In the genomic region with DNA sequence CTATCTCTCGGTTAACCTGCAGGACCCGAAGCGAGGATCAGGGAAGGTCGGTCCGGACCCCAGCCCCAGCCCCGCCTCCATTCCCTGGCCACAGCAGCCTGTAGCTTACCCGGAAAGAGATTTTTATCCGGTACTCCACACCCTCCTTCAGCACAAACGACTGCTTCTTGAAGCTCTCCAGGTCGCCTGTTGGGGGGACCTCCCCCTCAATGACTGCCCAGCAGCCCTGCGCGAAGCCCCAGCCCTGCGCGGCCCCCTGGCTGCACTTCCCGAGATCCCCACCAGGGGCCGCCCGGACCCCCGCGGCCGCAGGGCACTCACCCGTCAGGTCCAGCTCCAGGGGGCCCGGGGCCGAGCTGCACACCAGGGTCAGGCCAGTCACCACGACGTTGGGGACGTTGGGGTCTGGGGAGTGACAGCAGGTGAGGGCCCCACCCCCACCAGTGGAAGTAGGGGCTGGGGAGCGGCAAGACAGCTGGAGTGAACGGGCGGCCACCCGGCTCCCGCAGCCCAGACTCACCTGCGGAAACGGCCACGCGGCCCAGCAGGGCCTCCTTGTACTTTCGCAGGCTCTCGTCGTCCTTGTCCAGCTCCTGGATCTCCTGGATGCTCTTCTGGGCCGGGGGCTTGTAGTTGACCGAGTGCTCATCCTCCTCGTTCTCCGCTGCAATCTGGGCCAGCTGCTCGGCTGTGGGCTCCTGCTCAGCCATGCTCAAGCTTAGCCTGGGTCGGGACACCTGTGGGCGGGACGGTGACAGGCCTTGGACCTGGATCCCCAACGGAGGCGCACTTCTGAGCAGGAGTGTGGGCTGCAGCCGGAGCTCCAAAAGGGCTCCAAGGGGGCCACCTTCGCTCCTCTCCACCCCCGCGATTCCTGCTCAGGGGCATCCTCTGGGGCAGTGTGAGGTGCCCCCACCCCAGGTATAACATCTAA, we compare ENCODE assay signal across 8 cellular contexts. TPM values are rescaled to one million over a fixed set of nuclear protein-coding genes. Genes with fewer than 3 reads are reported as not detected.
A peak's percentile ranks its signal among the peaks of the same experiment; 100 is the strongest.
DNase-seq lines count a peak whose midpoint lies in the region; ATAC-seq, FAIRE-seq and TF ChIP-seq lines count a peak whose summit lies in the region.

No MANE protein-coding gene starts in this region.

- H3K36me3 ChIP-seq in H7 (replicated peaks; ENCODE audit: control insufficient read depth, insufficient read depth, low read length) (peaks cover 11% of the 10 kb centered on the region), esophagus (ENCODE audit: control insufficient read depth in 2 of 2, insufficient read depth in 2 of 2, low read length in 1 of 2) (peaks cover 8 to 25% of the 10 kb centered on the region in 2 donors)

- 30 to 31% methylated on average over 51 to 52 of the region's 52 CpGs for WGBS in esophagus, 2 donors

- no peak for DNase-seq in AG09309 (ENCODE audit: low read depth)
- DNase-seq in H7: peak; percentile 95
- DNase-seq in activated CD4-positive, alpha-beta T cell treated with anti-CD3 and anti-CD28 coated beads for 48 hours: peak; percentile 61
- DNase-seq in H54 (ENCODE audit: insufficient read length, low spot score): no peak
- DNase-seq in central memory CD4-positive, alpha-beta T cell: no peak

- FAIRE-seq in H54 (lab: Jason Lieb, UNC): no peak

- TF ChIP-seq POLR2A in H54 (IDR thresholded peaks at IDR 0.05; ENCODE audit: low read depth, low read length): no peak; the same call in 1 of the 2 replicates

- no peaks in the 10 kb centered on the region for H3K9me3 Mint-ChIP-seq in nephron

- H3K4me3 ChIP-seq in AG09309 (ENCODE audit: control insufficient read depth, low read depth, low read length) (peak overlapping the region; percentile 75), H7 (ENCODE audit: insufficient read depth, low read depth, low read length) (peak overlapping the region; percentile 78), esophagus (ENCODE audit: low read depth in 1 of 2, low read length in 2 of 2) (peak overlapping the region; percentile 68 to 95)

- H3K9me3 ChIP-seq in esophagus (ENCODE audit: control insufficient read depth in 2 of 2, insufficient read depth in 1 of 2, low read depth in 1 of 2, low read length in 1 of 2): no peaks in the 10 kb centered on the region

- H3K4me1 ChIP-seq in esophagus (ENCODE audit: control insufficient read depth in 2 of 2, insufficient read depth in 2 of 2, low read length in 1 of 2): peaks cover 3 to 26% of the 10 kb centered on the region in 2 donors

- peaks cover 11% of the 10 kb centered on the region for H3K4me1 Mint-ChIP-seq in nephron

- TF ChIP-seq CTCF in AG09309 (IDR thresholded peaks at IDR 0.05; ENCODE audit: control insufficient read depth, insufficient read depth, low read depth, low read length, missing control alignments): peak; percentile 81
- peak; percentile 98 to 99 (median 98) for TF ChIP-seq CTCF in nephron (IDR thresholded peaks at IDR 0.05; ENCODE audit: unreplicated experiment in 3 of 3)

- peak overlapping the region; percentile 98 for H3K27ac ChIP-seq in esophagus (ENCODE audit: low read depth in 2 of 2, low read length in 1 of 2)

- H3K27me3 ChIP-seq in H7 (ENCODE audit: control insufficient read depth, insufficient read depth, low read length) (no peaks in the 10 kb centered on the region), esophagus (ENCODE audit: control insufficient read depth in 1 of 2, insufficient read depth in 2 of 2, low read length in 2 of 2) (no peaks in the 10 kb centered on the region)

- peaks cover 3% of the 10 kb centered on the region for H3K36me3 Mint-ChIP-seq in nephron (ENCODE audit: low read depth)

- peak overlapping the region; percentile 82 to 93 (median 91) for H3K4me3 Mint-ChIP-seq in nephron

- H3K27me3 Mint-ChIP-seq in nephron (ENCODE audit: low read depth): no peaks in the 10 kb centered on the region

- H3K27ac Mint-ChIP-seq in nephron: peak overlapping the region; percentile 87 to 94 (median 92)

- no peak for ATAC-seq in GM18870 (IDR thresholded peaks at IDR 0.05; ENCODE audit: unreplicated experiment)

RNA-seq across cellular contexts. Expression of a gene that starts 1.6 kb away (rescaled TPM):
- total RNA-seq in H7 (2014; rRNA removed; shearing (Covaris generic)): 127 and 158 TPM in 2 replicates
- 100 to 1,000 TPM; 201 to 209 TPM for polyA plus RNA-seq in esophagus

RNA-seq across cellular contexts. Expression of a gene that starts 9.2 kb away (rescaled TPM):
- total RNA-seq in H7 (2014; rRNA removed; shearing (Covaris generic)): 421 and 528 TPM in 2 replicates
- 100 to 1,000 TPM; 582 to 595 TPM for polyA plus RNA-seq in esophagus

RNA-seq across cellular contexts. Expression of a gene that starts 21.9 kb away (rescaled TPM):
- 195 and 271 TPM in 2 replicates for total RNA-seq in H7 (2014; rRNA removed; shearing (Covaris generic))
- polyA plus RNA-seq in esophagus: 10 to 100 TPM; 16.3 to 61.0 TPM

RNA-seq across cellular contexts. Expression of a gene that starts 22.0 kb away (rescaled TPM):
- total RNA-seq in H7 (2014; rRNA removed; shearing (Covaris generic)): 269 and 274 TPM in 2 replicates
- polyA plus RNA-seq in esophagus: 100 to 1,000 TPM; 127 to 187 TPM

RNA-seq across cellular contexts. Expression of a gene that starts 32.5 kb away (rescaled TPM):
- 0.85 and 0.94 TPM in 2 replicates for total RNA-seq in H7 (2014; rRNA removed; shearing (Covaris generic))
- polyA plus RNA-seq in esophagus: under 1 TPM; 0.33 to 0.49 TPM

Comparison
In these comparisons a context has a peak if more than half of its experiments do, and no peak if none do; other contexts are left out.
1. DNase-seq: peak in H7 (single experiment) and activated CD4-positive, alpha-beta T cell treated with anti-CD3 and anti-CD28 coated beads for 48 hours (single experiment); none in AG09309 (single experiment), H54 (single experiment) and central memory CD4-positive, alpha-beta T cell (single experiment).
2. Peak in every context shown above with its lines, with median percentiles within 50 percentile points of each other: H3K4me3 ChIP-seq.